ENCODE assay signal across 1 cellular context in genomic region chr19:18317998-18318800, GRCh38.
A peak's percentile ranks its signal among the peaks of the same experiment; 100 is the strongest.
TF ChIP-seq lines count a peak whose summit lies in the region.

No MANE protein-coding gene starts in this region.

TF ChIP-seq in HepG2, 621 proteins besides CTCF, POLR2A, EP300 and RAD21 (continued from another document and continues in another):
- TF ChIP-seq, protein P1, sequence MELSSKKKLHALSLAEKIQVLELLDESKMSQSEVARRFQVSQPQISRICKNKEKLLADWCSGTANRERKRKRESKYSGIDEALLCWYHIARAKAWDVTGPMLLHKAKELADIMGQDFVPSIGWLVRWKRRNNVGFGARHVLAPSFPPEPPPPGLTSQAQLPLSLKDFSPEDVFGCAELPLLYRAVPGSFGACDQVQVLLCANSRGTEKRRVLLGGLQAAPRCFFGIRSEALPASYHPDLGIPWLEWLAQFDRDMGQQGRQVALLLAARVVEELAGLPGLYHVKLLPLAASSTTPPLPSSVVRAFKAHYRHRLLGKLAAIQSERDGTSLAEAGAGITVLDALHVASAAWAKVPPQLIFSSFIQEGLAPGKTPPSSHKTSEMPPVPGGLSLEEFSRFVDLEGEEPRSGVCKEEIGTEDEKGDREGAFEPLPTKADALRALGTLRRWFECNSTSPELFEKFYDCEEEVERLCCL (CRISPR knock-in tag; IDR thresholded peaks at IDR 0.05; ENCODE audit: borderline replicate concordance) = no peak
- TF ChIP-seq SNRNP70 (IDR thresholded peaks at IDR 0.05; ENCODE audit: low read depth, low read length) (no peak), ZSCAN29 (CRISPR knock-in tag; conservative IDR thresholded peaks at IDR 0.05) (peak; percentile 76), GATAD2A (CRISPR knock-in tag; IDR thresholded peaks at IDR 0.05) (peak; percentile 79; the same call in 1 of the 2 replicates), ARNT2 (CRISPR knock-in tag; IDR thresholded peaks at IDR 0.05; ENCODE audit: low read depth) (peak; percentile 53; the same call in 1 of the 2 replicates), ZNF3 (CRISPR knock-in tag; IDR thresholded peaks at IDR 0.05) (no peak), ZSCAN25 (CRISPR knock-in tag; IDR thresholded peaks at IDR 0.05) (peak; percentile 38; the same call in 1 of the 2 replicates), ZNF563 (CRISPR knock-in tag; IDR thresholded peaks at IDR 0.05) (no peak; the same call in 1 of the 2 replicates), ZNF501 (CRISPR knock-in tag; IDR thresholded peaks at IDR 0.05) (0 out of 2 replicates have a peak, but pooled peaks have one; percentile 25), BRD4 (CRISPR knock-in tag; IDR thresholded peaks at IDR 0.05) (0 out of 2 replicates have a peak, but pooled peaks have one; percentile 32), DPF2 (CRISPR knock-in tag; IDR thresholded peaks at IDR 0.05; ENCODE audit: borderline replicate concordance, low read depth) (peak; percentile 61), SAP130 (CRISPR knock-in tag; IDR thresholded peaks at IDR 0.05; ENCODE audit: low read depth) (peak; percentile 32), ZFX (CRISPR knock-in tag; IDR thresholded peaks at IDR 0.05; ENCODE audit: low read depth) (peak; percentile 83), ZNF350 (CRISPR knock-in tag; IDR thresholded peaks at IDR 0.05; ENCODE audit: borderline replicate concordance, low read depth) (peak; percentile 83; the same call in 1 of the 2 replicates), ZBTB38 (CRISPR knock-in tag; IDR thresholded peaks at IDR 0.05) (peak; percentile 58; the same call in 1 of the 2 replicates), ZNF891 (CRISPR knock-in tag; IDR thresholded peaks at IDR 0.05) (peak; percentile 28; the same call in 1 of the 2 replicates), ZNF451 (CRISPR knock-in tag; IDR thresholded peaks at IDR 0.05) (no peak), ZC3H4 (CRISPR knock-in tag; IDR thresholded peaks at IDR 0.05; ENCODE audit: borderline replicate concordance) (0 out of 2 replicates have a peak, but pooled peaks have one; percentile 53), FOXA3 (CRISPR knock-in tag; IDR thresholded peaks at IDR 0.05) (peak; percentile 8; the same call in 1 of the 2 replicates), GFI1 (CRISPR knock-in tag; IDR thresholded peaks at IDR 0.05; ENCODE audit: borderline replicate concordance) (peak; percentile 69), HDAC2 (CRISPR knock-in tag; IDR thresholded peaks at IDR 0.05) (0 out of 2 replicates have a peak, but pooled peaks have one; percentile 47), ZNF281 (CRISPR knock-in tag; IDR thresholded peaks at IDR 0.05; ENCODE audit: borderline replicate concordance) (no peak), NR2F6 (IDR thresholded peaks at IDR 0.05) (peak; percentile 63), NR2F6 (CRISPR knock-in tag; IDR thresholded peaks at IDR 0.05) (peak; percentile 87; the same call in 1 of the 2 replicates), ZNF512B (CRISPR knock-in tag; IDR thresholded peaks at IDR 0.05; ENCODE audit: borderline replicate concordance) (0 out of 2 replicates have a peak, but pooled peaks have one; percentile 35), HCFC1 (IDR thresholded peaks at IDR 0.05; ENCODE audit: low read depth, low read length) (no peak), PHF5A (CRISPR knock-in tag; IDR thresholded peaks at IDR 0.05; ENCODE audit: low read depth, unreplicated experiment) (no peak), KAT8 (CRISPR knock-in tag; IDR thresholded peaks at IDR 0.05) (peak; percentile 47; the same call in 1 of the 2 replicates), SALL1 (CRISPR knock-in tag; IDR thresholded peaks at IDR 0.05) (peak; percentile 60; the same call in 1 of the 2 replicates), ZNF326 (CRISPR knock-in tag; IDR thresholded peaks at IDR 0.05; ENCODE audit: borderline replicate concordance) (0 out of 2 replicates have a peak, but pooled peaks have one; percentile 52)
- TF ChIP-seq, protein P2, sequence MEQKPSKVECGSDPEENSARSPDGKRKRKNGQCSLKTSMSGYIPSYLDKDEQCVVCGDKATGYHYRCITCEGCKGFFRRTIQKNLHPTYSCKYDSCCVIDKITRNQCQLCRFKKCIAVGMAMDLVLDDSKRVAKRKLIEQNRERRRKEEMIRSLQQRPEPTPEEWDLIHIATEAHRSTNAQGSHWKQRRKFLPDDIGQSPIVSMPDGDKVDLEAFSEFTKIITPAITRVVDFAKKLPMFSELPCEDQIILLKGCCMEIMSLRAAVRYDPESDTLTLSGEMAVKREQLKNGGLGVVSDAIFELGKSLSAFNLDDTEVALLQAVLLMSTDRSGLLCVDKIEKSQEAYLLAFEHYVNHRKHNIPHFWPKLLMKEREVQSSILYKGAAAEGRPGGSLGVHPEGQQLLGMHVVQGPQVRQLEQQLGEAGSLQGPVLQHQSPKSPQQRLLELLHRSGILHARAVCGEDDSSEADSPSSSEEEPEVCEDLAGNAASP (CRISPR knock-in tag; IDR thresholded peaks at IDR 0.05; ENCODE audit: borderline replicate concordance) = peak; percentile 99
- TF ChIP-seq, protein P3, sequence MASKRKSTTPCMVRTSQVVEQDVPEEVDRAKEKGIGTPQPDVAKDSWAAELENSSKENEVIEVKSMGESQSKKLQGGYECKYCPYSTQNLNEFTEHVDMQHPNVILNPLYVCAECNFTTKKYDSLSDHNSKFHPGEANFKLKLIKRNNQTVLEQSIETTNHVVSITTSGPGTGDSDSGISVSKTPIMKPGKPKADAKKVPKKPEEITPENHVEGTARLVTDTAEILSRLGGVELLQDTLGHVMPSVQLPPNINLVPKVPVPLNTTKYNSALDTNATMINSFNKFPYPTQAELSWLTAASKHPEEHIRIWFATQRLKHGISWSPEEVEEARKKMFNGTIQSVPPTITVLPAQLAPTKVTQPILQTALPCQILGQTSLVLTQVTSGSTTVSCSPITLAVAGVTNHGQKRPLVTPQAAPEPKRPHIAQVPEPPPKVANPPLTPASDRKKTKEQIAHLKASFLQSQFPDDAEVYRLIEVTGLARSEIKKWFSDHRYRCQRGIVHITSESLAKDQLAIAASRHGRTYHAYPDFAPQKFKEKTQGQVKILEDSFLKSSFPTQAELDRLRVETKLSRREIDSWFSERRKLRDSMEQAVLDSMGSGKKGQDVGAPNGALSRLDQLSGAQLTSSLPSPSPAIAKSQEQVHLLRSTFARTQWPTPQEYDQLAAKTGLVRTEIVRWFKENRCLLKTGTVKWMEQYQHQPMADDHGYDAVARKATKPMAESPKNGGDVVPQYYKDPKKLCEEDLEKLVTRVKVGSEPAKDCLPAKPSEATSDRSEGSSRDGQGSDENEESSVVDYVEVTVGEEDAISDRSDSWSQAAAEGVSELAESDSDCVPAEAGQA (IDR thresholded peaks at IDR 0.05; ENCODE audit: low read depth) = peak; percentile 10; the same call in 1 of the 2 replicates
- TF ChIP-seq, protein P3 (CRISPR knock-in tag; IDR thresholded peaks at IDR 0.05; ENCODE audit: borderline replicate concordance) = no peak
- TF ChIP-seq, protein P4, sequence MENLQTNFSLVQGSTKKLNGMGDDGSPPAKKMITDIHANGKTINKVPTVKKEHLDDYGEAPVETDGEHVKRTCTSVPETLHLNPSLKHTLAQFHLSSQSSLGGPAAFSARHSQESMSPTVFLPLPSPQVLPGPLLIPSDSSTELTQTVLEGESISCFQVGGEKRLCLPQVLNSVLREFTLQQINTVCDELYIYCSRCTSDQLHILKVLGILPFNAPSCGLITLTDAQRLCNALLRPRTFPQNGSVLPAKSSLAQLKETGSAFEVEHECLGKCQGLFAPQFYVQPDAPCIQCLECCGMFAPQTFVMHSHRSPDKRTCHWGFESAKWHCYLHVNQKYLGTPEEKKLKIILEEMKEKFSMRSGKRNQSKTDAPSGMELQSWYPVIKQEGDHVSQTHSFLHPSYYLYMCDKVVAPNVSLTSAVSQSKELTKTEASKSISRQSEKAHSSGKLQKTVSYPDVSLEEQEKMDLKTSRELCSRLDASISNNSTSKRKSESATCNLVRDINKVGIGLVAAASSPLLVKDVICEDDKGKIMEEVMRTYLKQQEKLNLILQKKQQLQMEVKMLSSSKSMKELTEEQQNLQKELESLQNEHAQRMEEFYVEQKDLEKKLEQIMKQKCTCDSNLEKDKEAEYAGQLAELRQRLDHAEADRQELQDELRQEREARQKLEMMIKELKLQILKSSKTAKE (CRISPR knock-in tag; IDR thresholded peaks at IDR 0.05; ENCODE audit: borderline replicate concordance) = peak; percentile 72
- TF ChIP-seq, protein P5, sequence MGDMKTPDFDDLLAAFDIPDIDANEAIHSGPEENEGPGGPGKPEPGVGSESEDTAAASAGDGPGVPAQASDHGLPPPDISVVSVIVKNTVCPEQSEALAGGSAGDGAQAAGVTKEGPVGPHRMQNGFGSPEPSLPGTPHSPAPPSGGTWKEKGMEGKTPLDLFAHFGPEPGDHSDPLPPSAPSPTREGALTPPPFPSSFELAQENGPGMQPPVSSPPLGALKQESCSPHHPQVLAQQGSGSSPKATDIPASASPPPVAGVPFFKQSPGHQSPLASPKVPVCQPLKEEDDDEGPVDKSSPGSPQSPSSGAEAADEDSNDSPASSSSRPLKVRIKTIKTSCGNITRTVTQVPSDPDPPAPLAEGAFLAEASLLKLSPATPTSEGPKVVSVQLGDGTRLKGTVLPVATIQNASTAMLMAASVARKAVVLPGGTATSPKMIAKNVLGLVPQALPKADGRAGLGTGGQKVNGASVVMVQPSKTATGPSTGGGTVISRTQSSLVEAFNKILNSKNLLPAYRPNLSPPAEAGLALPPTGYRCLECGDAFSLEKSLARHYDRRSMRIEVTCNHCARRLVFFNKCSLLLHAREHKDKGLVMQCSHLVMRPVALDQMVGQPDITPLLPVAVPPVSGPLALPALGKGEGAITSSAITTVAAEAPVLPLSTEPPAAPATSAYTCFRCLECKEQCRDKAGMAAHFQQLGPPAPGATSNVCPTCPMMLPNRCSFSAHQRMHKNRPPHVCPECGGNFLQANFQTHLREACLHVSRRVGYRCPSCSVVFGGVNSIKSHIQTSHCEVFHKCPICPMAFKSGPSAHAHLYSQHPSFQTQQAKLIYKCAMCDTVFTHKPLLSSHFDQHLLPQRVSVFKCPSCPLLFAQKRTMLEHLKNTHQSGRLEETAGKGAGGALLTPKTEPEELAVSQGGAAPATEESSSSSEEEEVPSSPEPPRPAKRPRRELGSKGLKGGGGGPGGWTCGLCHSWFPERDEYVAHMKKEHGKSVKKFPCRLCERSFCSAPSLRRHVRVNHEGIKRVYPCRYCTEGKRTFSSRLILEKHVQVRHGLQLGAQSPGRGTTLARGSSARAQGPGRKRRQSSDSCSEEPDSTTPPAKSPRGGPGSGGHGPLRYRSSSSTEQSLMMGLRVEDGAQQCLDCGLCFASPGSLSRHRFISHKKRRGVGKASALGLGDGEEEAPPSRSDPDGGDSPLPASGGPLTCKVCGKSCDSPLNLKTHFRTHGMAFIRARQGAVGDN (CRISPR knock-in tag; IDR thresholded peaks at IDR 0.05) = peak; percentile 98
- TF ChIP-seq, protein P6, sequence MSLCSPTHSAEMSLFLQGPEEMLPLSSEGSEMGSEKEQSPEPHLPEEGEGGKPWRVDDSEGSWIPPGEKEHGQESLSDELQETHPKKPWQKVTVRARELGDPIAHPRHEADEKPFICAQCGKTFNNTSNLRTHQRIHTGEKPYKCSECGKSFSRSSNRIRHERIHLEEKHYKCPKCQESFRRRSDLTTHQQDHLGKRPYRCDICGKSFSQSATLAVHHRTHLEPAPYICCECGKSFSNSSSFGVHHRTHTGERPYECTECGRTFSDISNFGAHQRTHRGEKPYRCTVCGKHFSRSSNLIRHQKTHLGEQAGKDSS (CRISPR knock-in tag; IDR thresholded peaks at IDR 0.05; ENCODE audit: borderline replicate concordance, low read depth) = peak; percentile 77; the same call in 1 of the 2 replicates
